29 cellular contexts compared by ENCODE assay signal in genomic region chr2:189233527-189233926, GRCh38. TPM values are rescaled to one million over a fixed set of nuclear protein-coding genes. Genes with fewer than 3 reads are reported as not detected.
A peak's percentile ranks its signal among the peaks of the same experiment; 100 is the strongest.
DNase-seq lines count a peak whose midpoint lies in the region; ATAC-seq and TF ChIP-seq lines count a peak whose summit lies in the region.
"Had no signal": no experiment of that assay in that cellular context is flagged by ENCODE, and none has a peak within 500 bp of the region (broad histone marks: within the 10 kb centered on the region; RNA-seq: fewer than 3 reads in every experiment).

No MANE protein-coding gene starts in this region.

- no peaks in the 10 kb centered on the region for H3F3A ChIP-seq in smooth muscle cell (ENCODE audit: low read depth)

- no peak for TF ChIP-seq EP300 in tibial nerve (IDR thresholded peaks at IDR 0.05)

- peak overlapping the region; percentile 26 for H2AFZ ChIP-seq in smooth muscle cell (ENCODE audit: low read depth)

- H3K4me2 ChIP-seq in smooth muscle cell: no peak overlapping the region
- H3K4me2 ChIP-seq: GM23338 had no signal

- no peak overlapping the region for H3K9ac ChIP-seq in smooth muscle cell (ENCODE audit: low read depth)

- no peaks in the 10 kb centered on the region for H3K9me3 Mint-ChIP-seq in activated naive CD8-positive, alpha-beta T cell treated with anti-CD3 and anti-CD28 coated beads, Interleukin-2, amount 50 U/mL, for 24 hours
- H3K9me3 Mint-ChIP-seq in activated naive CD8-positive, alpha-beta T cell treated with anti-CD3 and anti-CD28 coated beads for 36 hours: peaks cover 2% of the 10 kb centered on the region
- no peaks in the 10 kb centered on the region for H3K9me3 Mint-ChIP-seq in activated T-helper 1 cell treated with anti-CD3 and anti-CD28 coated beads, Interleukin-12 subunit alpha, Interleukin-12 subunit beta, Interleukin-2, Interleukin-4 antibody, amounts not matched to agents 30 ng/mL and 10 ng/mL and 1 ng/mL, durations not matched to agents 14 hours and 24 hours and 36 hours
- H3K9me3 Mint-ChIP-seq: activated CD4-positive, alpha-beta memory T cell treated with anti-CD3 and anti-CD28 coated beads for 36 hours; activated naive CD4-positive, alpha-beta T cell treated with anti-CD3 and anti-CD28 coated beads, Interleukin-2, amount 50 U/mL, for 24 hours; GM23338; nephron; stimulated activated memory B cell treated with anti-CD40 and anti-IgM and Interleukin-4, amounts not matched to agents 10 μg/mL and 1 μg/mL and 100 μg/mL, for 72 hours had no signal

- no peaks in the 10 kb centered on the region for H3K79me2 ChIP-seq in smooth muscle cell (ENCODE audit: low read depth)

- H3K9me3 ChIP-seq in RWPE2 (ENCODE audit: severe bottlenecking): no peaks in the 10 kb centered on the region
- H3K9me3 ChIP-seq in smooth muscle cell (replicated peaks; ENCODE audit: low read depth): no peaks in the 10 kb centered on the region
- no peaks in the 10 kb centered on the region for H3K9me3 ChIP-seq in tibial nerve
- H3K9me3 ChIP-seq: ascending aorta, heart right ventricle, SJSA1, suprapubic skin had no signal

- H4K20me1 ChIP-seq in smooth muscle cell (ENCODE audit: low read depth): no peaks in the 10 kb centered on the region

- no peak overlapping the region for H3K27ac Mint-ChIP-seq in activated naive CD8-positive, alpha-beta T cell treated with anti-CD3 and anti-CD28 coated beads, Interleukin-2, amount 50 U/mL, for 24 hours
- H3K27ac Mint-ChIP-seq in activated naive CD8-positive, alpha-beta T cell treated with anti-CD3 and anti-CD28 coated beads for 36 hours: no peak overlapping the region
- H3K27ac Mint-ChIP-seq in activated T-helper 1 cell treated with anti-CD3 and anti-CD28 coated beads, Interleukin-12 subunit alpha, Interleukin-12 subunit beta, Interleukin-2, Interleukin-4 antibody, amounts not matched to agents 30 ng/mL and 10 ng/mL and 1 ng/mL, durations not matched to agents 14 hours and 24 hours and 36 hours: no peak overlapping the region
- H3K27ac Mint-ChIP-seq: activated CD4-positive, alpha-beta memory T cell treated with anti-CD3 and anti-CD28 coated beads for 36 hours; GM23338; nephron; stimulated activated memory B cell treated with anti-CD40 and anti-IgM and Interleukin-4, amounts not matched to agents 10 μg/mL and 1 μg/mL and 100 μg/mL, for 72 hours had no signal

- ATAC-seq in activated naive CD8-positive, alpha-beta T cell treated with anti-CD3 and anti-CD28 coated beads, Interleukin-2, amount 50 U/mL, for 24 hours: peak; percentile 68
- peak; percentile 76 for ATAC-seq in RWPE2 (ENCODE audit: low read depth)
- ATAC-seq: GM23338; heart right ventricle; stimulated activated memory B cell treated with anti-CD40 and anti-IgM and Interleukin-4, amounts not matched to agents 10 μg/mL and 1 μg/mL and 100 μg/mL, for 72 hours had no signal

- TF ChIP-seq CTCF in RWPE2 (IDR thresholded peaks at IDR 0.05; ENCODE audit: poor library complexity, severe bottlenecking) (no peak), smooth muscle cell (IDR thresholded peaks at IDR 0.05; ENCODE audit: borderline replicate concordance, insufficient read depth, poor library complexity, severe bottlenecking) (no peak), tibial nerve (IDR thresholded peaks at IDR 0.05) (no peak)

- TF ChIP-seq POLR2A in tibial nerve (IDR thresholded peaks at IDR 0.05): no peak

- 92% methylated on average over 2 of the region's 2 CpGs for WGBS in smooth muscle cell (ENCODE audit: low lambda C conversion rate)
- 92 to 96% methylated on average over 2 of the region's 2 CpGs for WGBS in tibial nerve, 2 donors

- H3K27ac ChIP-seq in RWPE2 (ENCODE audit: poor library complexity, severe bottlenecking): peak overlapping the region; percentile 9
- no peak overlapping the region for H3K27ac ChIP-seq in smooth muscle cell (ENCODE audit: low read depth)
- H3K27ac ChIP-seq in tibial nerve: no peak overlapping the region
- H3K27ac ChIP-seq: 22Rv1, ascending aorta, heart right ventricle, SJSA1, suprapubic skin had no signal

- H3K4me1 ChIP-seq in RWPE2 (ENCODE audit: insufficient read depth, poor library complexity, severe bottlenecking) (peaks cover 13% of the 10 kb centered on the region), smooth muscle cell (ENCODE audit: low read depth) (no peaks in the 10 kb centered on the region), tibial nerve (no peaks in the 10 kb centered on the region)
- H3K4me1 ChIP-seq: ascending aorta, heart right ventricle, SJSA1, suprapubic skin had no signal

- H3K36me3 ChIP-seq in RWPE2 (ENCODE audit: low read depth) (no peaks in the 10 kb centered on the region), smooth muscle cell (ENCODE audit: low read depth) (no peaks in the 10 kb centered on the region), tibial nerve (no peaks in the 10 kb centered on the region)
- H3K36me3 ChIP-seq: ascending aorta, heart right ventricle, SJSA1, suprapubic skin had no signal

- H3K4me3 ChIP-seq in RWPE2 (ENCODE audit: severe bottlenecking) (no peak overlapping the region), smooth muscle cell (no peak overlapping the region), tibial nerve (no peak overlapping the region)
- H3K4me3 ChIP-seq: ascending aorta, GM23338, heart right ventricle, lung, SJSA1, suprapubic skin had no signal

- intact Hi-C loops in activated T-helper 1 cell treated with anti-CD3 and anti-CD28 coated beads, Interleukin-12 subunit alpha, Interleukin-12 subunit beta, Interleukin-2, Interleukin-4 antibody, amounts not matched to agents 30 ng/mL and 10 ng/mL and 1 ng/mL, durations not matched to agents 14 hours and 24 hours and 36 hours (cut with micrococcal nuclease): no loop called here

- DNase-seq in activated naive CD8-positive, alpha-beta T cell treated with anti-CD3 and anti-CD28 coated beads, Interleukin-2, amount 50 U/mL, for 24 hours: no peak
- no peak for DNase-seq in activated naive CD8-positive, alpha-beta T cell treated with anti-CD3 and anti-CD28 coated beads for 36 hours
- no peak for DNase-seq in RWPE2 (ENCODE audit: low spot score)
- peak; percentile 70 for DNase-seq in fibroblast of peridontal ligament (ENCODE audit: extremely low read depth)
- DNase-seq in smooth muscle cell (lab: John Stamatoyannopoulos, UW; ENCODE audit: unreplicated experiment): no peak
- no peak for DNase-seq in tibial nerve (ENCODE audit: low spot score in 2 of 2)
- DNase-seq in activated effector memory CD4-positive, alpha-beta T cell treated with anti-CD3 and anti-CD28 coated beads, Interleukin-2, amount 50 U/mL, for 16 hours: no peak
- no peak for DNase-seq in activated T-helper 1 cell treated with anti-CD3 and anti-CD28 coated beads, Interleukin-12 subunit alpha, Interleukin-12 subunit beta, Interleukin-2, Interleukin-4 antibody, amounts not matched to agents 30 ng/mL and 10 ng/mL and 1 ng/mL, durations not matched to agents 14 hours and 24 hours and 36 hours (ENCODE audit: low spot score)
- DNase-seq: activated CD4-positive, alpha-beta memory T cell treated with anti-CD3 and anti-CD28 coated beads for 36 hours; activated CD4-positive, CD25-positive, alpha-beta regulatory T cell; activated CD8-positive, alpha-beta memory T cell treated with anti-CD3 and anti-CD28 coated beads, Interleukin-2, amount 50 U/mL, for 4 hours; dermis blood vessel endothelial cell; heart right ventricle; NCI-H1092; NCI-H187; NCI-H2171; NCI-H526; stimulated activated CD4-positive, alpha-beta T cell treated with anti-CD3 and anti-CD28 coated beads, Interleukin-4, amount 100 ng/mL, for 24 hours had no signal

- H3K27me3 ChIP-seq in RWPE2 (ENCODE audit: insufficient read depth, poor library complexity, severe bottlenecking): no peaks in the 10 kb centered on the region
- no peaks in the 10 kb centered on the region for H3K27me3 ChIP-seq in smooth muscle cell (ENCODE audit: low read depth)
- no peaks in the 10 kb centered on the region for H3K27me3 ChIP-seq in tibial nerve
- H3K27me3 ChIP-seq: ascending aorta, heart right ventricle, SJSA1, suprapubic skin had no signal

- no peaks in the 10 kb centered on the region for H3K27me3 Mint-ChIP-seq in activated naive CD8-positive, alpha-beta T cell treated with anti-CD3 and anti-CD28 coated beads, Interleukin-2, amount 50 U/mL, for 24 hours
- H3K27me3 Mint-ChIP-seq in activated naive CD8-positive, alpha-beta T cell treated with anti-CD3 and anti-CD28 coated beads for 36 hours: no peaks in the 10 kb centered on the region
- H3K27me3 Mint-ChIP-seq in activated T-helper 1 cell treated with anti-CD3 and anti-CD28 coated beads, Interleukin-12 subunit alpha, Interleukin-12 subunit beta, Interleukin-2, Interleukin-4 antibody, amounts not matched to agents 30 ng/mL and 10 ng/mL and 1 ng/mL, durations not matched to agents 14 hours and 24 hours and 36 hours (ENCODE audit: insufficient read depth): no peaks in the 10 kb centered on the region
- H3K27me3 Mint-ChIP-seq: activated CD4-positive, alpha-beta memory T cell treated with anti-CD3 and anti-CD28 coated beads for 36 hours; activated naive CD4-positive, alpha-beta T cell treated with anti-CD3 and anti-CD28 coated beads, Interleukin-2, amount 50 U/mL, for 24 hours; CD4-positive, CD25-positive, alpha-beta regulatory T cell; central memory CD8-positive, alpha-beta T cell; stimulated activated memory B cell treated with anti-CD40 and anti-IgM and Interleukin-4, amounts not matched to agents 10 μg/mL and 1 μg/mL and 100 μg/mL, for 72 hours had no signal

- peaks cover 29% of the 10 kb centered on the region for H3K4me1 Mint-ChIP-seq in activated naive CD8-positive, alpha-beta T cell treated with anti-CD3 and anti-CD28 coated beads, Interleukin-2, amount 50 U/mL, for 24 hours
- peaks cover 21% of the 10 kb centered on the region for H3K4me1 Mint-ChIP-seq in activated naive CD8-positive, alpha-beta T cell treated with anti-CD3 and anti-CD28 coated beads for 36 hours
- no peaks in the 10 kb centered on the region for H3K4me1 Mint-ChIP-seq in activated T-helper 1 cell treated with anti-CD3 and anti-CD28 coated beads, Interleukin-12 subunit alpha, Interleukin-12 subunit beta, Interleukin-2, Interleukin-4 antibody, amounts not matched to agents 30 ng/mL and 10 ng/mL and 1 ng/mL, durations not matched to agents 14 hours and 24 hours and 36 hours (ENCODE audit: low read depth)
- H3K4me1 Mint-ChIP-seq: central memory CD8-positive, alpha-beta T cell; GM23338; nephron; stimulated activated memory B cell treated with anti-CD40 and anti-IgM and Interleukin-4, amounts not matched to agents 10 μg/mL and 1 μg/mL and 100 μg/mL, for 72 hours had no signal

- no peak overlapping the region for H3K4me3 Mint-ChIP-seq in activated naive CD8-positive, alpha-beta T cell treated with anti-CD3 and anti-CD28 coated beads, Interleukin-2, amount 50 U/mL, for 24 hours
- H3K4me3 Mint-ChIP-seq in activated naive CD8-positive, alpha-beta T cell treated with anti-CD3 and anti-CD28 coated beads for 36 hours: no peak overlapping the region
- H3K4me3 Mint-ChIP-seq in activated T-helper 1 cell treated with anti-CD3 and anti-CD28 coated beads, Interleukin-12 subunit alpha, Interleukin-12 subunit beta, Interleukin-2, Interleukin-4 antibody, amounts not matched to agents 30 ng/mL and 10 ng/mL and 1 ng/mL, durations not matched to agents 14 hours and 24 hours and 36 hours: no peak overlapping the region
- H3K4me3 Mint-ChIP-seq: activated CD4-positive, alpha-beta memory T cell treated with anti-CD3 and anti-CD28 coated beads for 36 hours; activated naive CD4-positive, alpha-beta T cell treated with anti-CD3 and anti-CD28 coated beads, Interleukin-2, amount 50 U/mL, for 24 hours; CD4-positive, CD25-positive, alpha-beta regulatory T cell; central memory CD8-positive, alpha-beta T cell; GM23338; nephron; stimulated activated memory B cell treated with anti-CD40 and anti-IgM and Interleukin-4, amounts not matched to agents 10 μg/mL and 1 μg/mL and 100 μg/mL, for 72 hours had no signal

- peaks cover 5% of the 10 kb centered on the region for H3K36me3 Mint-ChIP-seq in activated naive CD8-positive, alpha-beta T cell treated with anti-CD3 and anti-CD28 coated beads, Interleukin-2, amount 50 U/mL, for 24 hours (ENCODE audit: low read depth)
- peaks cover 5% of the 10 kb centered on the region for H3K36me3 Mint-ChIP-seq in activated naive CD8-positive, alpha-beta T cell treated with anti-CD3 and anti-CD28 coated beads for 36 hours
- H3K36me3 Mint-ChIP-seq in activated T-helper 1 cell treated with anti-CD3 and anti-CD28 coated beads, Interleukin-12 subunit alpha, Interleukin-12 subunit beta, Interleukin-2, Interleukin-4 antibody, amounts not matched to agents 30 ng/mL and 10 ng/mL and 1 ng/mL, durations not matched to agents 14 hours and 24 hours and 36 hours (ENCODE audit: low read depth): no peaks in the 10 kb centered on the region
- H3K36me3 Mint-ChIP-seq: activated CD4-positive, alpha-beta memory T cell treated with anti-CD3 and anti-CD28 coated beads for 36 hours; CD4-positive, CD25-positive, alpha-beta regulatory T cell; stimulated activated memory B cell treated with anti-CD40 and anti-IgM and Interleukin-4, amounts not matched to agents 10 μg/mL and 1 μg/mL and 100 μg/mL, for 72 hours had no signal

RNA-seq across cellular contexts. Expression of gene COL5A2, which starts 54.0 kb away (rescaled TPM):
- 1 to 10 TPM; 3.1 to 3.3 TPM for total RNA-seq in activated naive CD8-positive, alpha-beta T cell treated with anti-CD3 and anti-CD28 coated beads for 36 hours
- total RNA-seq in smooth muscle cell (697 and 944 TPM in 2 replicates), tibial nerve (10 to 100 TPM; 34.7 to 60.4 (median 51.4) TPM)
- polyA plus RNA-seq in smooth muscle cell: 295 and 364 TPM in 2 replicates
- 0.08 and 0.22 TPM in 2 replicates for total RNA-seq in activated T-helper 1 cell treated with anti-CD3 and anti-CD28 coated beads, Interleukin-12 subunit alpha, Interleukin-12 subunit beta, Interleukin-2, Interleukin-4 antibody, amounts not matched to agents 30 ng/mL and 10 ng/mL and 1 ng/mL, durations not matched to agents 14 hours and 24 hours and 36 hours

Comparison
In these comparisons a context has a peak if more than half of its experiments do, and no peak if none do; other contexts are left out.
1. RNA of gene COL5A2, which starts 54.0 kb away (total RNA-seq): 697 to 944 TPM in smooth muscle cell; 34.7 to 60.4 TPM in tibial nerve, 3.1 to 3.3 TPM in activated naive CD8-positive, alpha-beta T cell treated with anti-CD3 and anti-CD28 coated beads for 36 hours and 0.08 to 0.22 TPM in activated T-helper 1 cell treated with anti-CD3 and anti-CD28 coated beads, Interleukin-12 subunit alpha, Interleukin-12 subunit beta, Interleukin-2, Interleukin-4 antibody, amounts not matched to agents 30 ng/mL and 10 ng/mL and 1 ng/mL, durations not matched to agents 14 hours and 24 hours and 36 hours; every median in the first group is over 10 times any median in the second.